ENCODE assay signal across 1 cellular context in genomic region chr2:231957913-231958763, GRCh38.
TF ChIP-seq lines count a peak whose summit lies in the region.

No MANE protein-coding gene starts in this region.

TF ChIP-seq in HepG2, 621 proteins besides CTCF, POLR2A, EP300 and RAD21 (continued from another document and continues in another):
- TF ChIP-seq, protein P1, sequence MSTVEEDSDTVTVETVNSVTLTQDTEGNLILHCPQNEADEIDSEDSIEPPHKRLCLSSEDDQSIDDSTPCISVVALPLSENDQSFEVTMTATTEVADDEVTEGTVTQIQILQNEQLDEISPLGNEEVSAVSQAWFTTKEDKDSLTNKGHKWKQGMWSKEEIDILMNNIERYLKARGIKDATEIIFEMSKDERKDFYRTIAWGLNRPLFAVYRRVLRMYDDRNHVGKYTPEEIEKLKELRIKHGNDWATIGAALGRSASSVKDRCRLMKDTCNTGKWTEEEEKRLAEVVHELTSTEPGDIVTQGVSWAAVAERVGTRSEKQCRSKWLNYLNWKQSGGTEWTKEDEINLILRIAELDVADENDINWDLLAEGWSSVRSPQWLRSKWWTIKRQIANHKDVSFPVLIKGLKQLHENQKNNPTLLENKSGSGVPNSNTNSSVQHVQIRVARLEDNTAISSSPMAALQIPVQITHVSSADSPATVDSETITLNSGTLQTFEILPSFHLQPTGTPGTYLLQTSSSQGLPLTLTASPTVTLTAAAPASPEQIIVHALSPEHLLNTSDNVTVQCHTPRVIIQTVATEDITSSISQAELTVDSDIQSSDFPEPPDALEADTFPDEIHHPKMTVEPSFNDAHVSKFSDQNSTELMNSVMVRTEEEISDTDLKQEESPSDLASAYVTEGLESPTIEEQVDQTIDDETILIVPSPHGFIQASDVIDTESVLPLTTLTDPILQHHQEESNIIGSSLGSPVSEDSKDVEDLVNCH (CRISPR knock-in tag; IDR thresholded peaks at IDR 0.05), result no peak
- TF ChIP-seq ZSCAN12 (CRISPR knock-in tag; IDR thresholded peaks at IDR 0.05) (no peak), ZNF12 (CRISPR knock-in tag; IDR thresholded peaks at IDR 0.05) (peak; percentile 28; the same call in 1 of the 2 replicates), DPF2 (CRISPR knock-in tag; IDR thresholded peaks at IDR 0.05; ENCODE audit: borderline replicate concordance, low read depth) (0 out of 2 replicates have a peak, but pooled peaks have one; percentile 31), SMARCC2 (IDR thresholded peaks at IDR 0.05) (no peak), ZNF768 (CRISPR knock-in tag; IDR thresholded peaks at IDR 0.05) (no peak), TBX3 (IDR thresholded peaks at IDR 0.05; ENCODE audit: borderline replicate concordance) (peak; percentile 58; the same call in 1 of the 2 replicates), ZNF143 (CRISPR knock-in tag; IDR thresholded peaks at IDR 0.05) (no peak), TCF7L2 (IDR thresholded peaks at IDR 0.05; ENCODE audit: low read depth, low read length) (no peak), HMGXB3 (CRISPR knock-in tag; IDR thresholded peaks at IDR 0.05; ENCODE audit: borderline replicate concordance) (peak; percentile 77; the same call in 1 of the 2 replicates), MXI1 (IDR thresholded peaks at IDR 0.05; ENCODE audit: borderline replicate concordance, low read depth, low read length) (no peak), SIX4 (CRISPR knock-in tag; IDR thresholded peaks at IDR 0.05) (no peak), ZNF777 (CRISPR knock-in tag; IDR thresholded peaks at IDR 0.05) (no peak), MBD4 (IDR thresholded peaks at IDR 0.05; ENCODE audit: borderline replicate concordance, low read length) (no peak), KMT2B (CRISPR knock-in tag; IDR thresholded peaks at IDR 0.05) (no peak), ZC3H4 (CRISPR knock-in tag; IDR thresholded peaks at IDR 0.05; ENCODE audit: borderline replicate concordance) (no peak), CEBPG (CRISPR knock-in tag; IDR thresholded peaks at IDR 0.05) (peak; percentile 84), SOX6 (IDR thresholded peaks at IDR 0.05) (no peak), SOX6 (CRISPR knock-in tag; IDR thresholded peaks at IDR 0.05) (peak; percentile 59), NFYC (CRISPR knock-in tag; IDR thresholded peaks at IDR 0.05) (no peak), PTBP1 (IDR thresholded peaks at IDR 0.05; ENCODE audit: low read depth, low read length, poor library complexity, severe bottlenecking) (no peak), SSRP1 (CRISPR knock-in tag; IDR thresholded peaks at IDR 0.05) (no peak; the same call in 1 of the 2 replicates), NCOR1 (IDR thresholded peaks at IDR 0.05; ENCODE audit: borderline replicate concordance, low read length) (no peak; the same call in 1 of the 2 replicates), NR3C1 (CRISPR knock-in tag; IDR thresholded peaks at IDR 0.05) (no peak), NAIF1 (CRISPR knock-in tag; IDR thresholded peaks at IDR 0.05; ENCODE audit: borderline replicate concordance) (no peak), ZNF577 (CRISPR knock-in tag; IDR thresholded peaks at IDR 0.05; ENCODE audit: borderline replicate concordance, low read depth) (no peak), ZNF543 (CRISPR knock-in tag; IDR thresholded peaks at IDR 0.05) (no peak), GATAD2A (CRISPR knock-in tag; IDR thresholded peaks at IDR 0.05) (peak; percentile 99), GLI4 (CRISPR knock-in tag; IDR thresholded peaks at IDR 0.05; ENCODE audit: borderline replicate concordance) (peak; percentile 79; the same call in 1 of the 2 replicates), SMC3 (IDR thresholded peaks at IDR 0.05; ENCODE audit: low read length) (no peak), RBM22 (optimal IDR thresholded peaks at IDR 0.05; ENCODE audit: low read length) (no peak), ZNF781 (CRISPR knock-in tag; IDR thresholded peaks at IDR 0.05; ENCODE audit: borderline replicate concordance, not compliant biosample characterization) (no peak), ARID5B (CRISPR knock-in tag; IDR thresholded peaks at IDR 0.05) (peak; percentile 90)
- TF ChIP-seq, protein P2, sequence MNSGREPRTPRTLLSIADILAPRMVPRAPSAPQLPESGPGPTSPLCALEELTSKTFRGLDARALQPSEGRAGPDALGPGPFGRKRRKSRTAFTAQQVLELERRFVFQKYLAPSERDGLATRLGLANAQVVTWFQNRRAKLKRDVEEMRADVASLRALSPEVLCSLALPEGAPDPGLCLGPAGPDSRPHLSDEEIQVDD (CRISPR knock-in tag; IDR thresholded peaks at IDR 0.05; ENCODE audit: borderline replicate concordance), result no peak
- TF ChIP-seq, protein P3, sequence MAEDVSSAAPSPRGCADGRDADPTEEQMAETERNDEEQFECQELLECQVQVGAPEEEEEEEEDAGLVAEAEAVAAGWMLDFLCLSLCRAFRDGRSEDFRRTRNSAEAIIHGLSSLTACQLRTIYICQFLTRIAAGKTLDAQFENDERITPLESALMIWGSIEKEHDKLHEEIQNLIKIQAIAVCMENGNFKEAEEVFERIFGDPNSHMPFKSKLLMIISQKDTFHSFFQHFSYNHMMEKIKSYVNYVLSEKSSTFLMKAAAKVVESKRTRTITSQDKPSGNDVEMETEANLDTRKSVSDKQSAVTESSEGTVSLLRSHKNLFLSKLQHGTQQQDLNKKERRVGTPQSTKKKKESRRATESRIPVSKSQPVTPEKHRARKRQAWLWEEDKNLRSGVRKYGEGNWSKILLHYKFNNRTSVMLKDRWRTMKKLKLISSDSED (CRISPR knock-in tag; IDR thresholded peaks at IDR 0.05), result no peak
- TF ChIP-seq, protein P4, sequence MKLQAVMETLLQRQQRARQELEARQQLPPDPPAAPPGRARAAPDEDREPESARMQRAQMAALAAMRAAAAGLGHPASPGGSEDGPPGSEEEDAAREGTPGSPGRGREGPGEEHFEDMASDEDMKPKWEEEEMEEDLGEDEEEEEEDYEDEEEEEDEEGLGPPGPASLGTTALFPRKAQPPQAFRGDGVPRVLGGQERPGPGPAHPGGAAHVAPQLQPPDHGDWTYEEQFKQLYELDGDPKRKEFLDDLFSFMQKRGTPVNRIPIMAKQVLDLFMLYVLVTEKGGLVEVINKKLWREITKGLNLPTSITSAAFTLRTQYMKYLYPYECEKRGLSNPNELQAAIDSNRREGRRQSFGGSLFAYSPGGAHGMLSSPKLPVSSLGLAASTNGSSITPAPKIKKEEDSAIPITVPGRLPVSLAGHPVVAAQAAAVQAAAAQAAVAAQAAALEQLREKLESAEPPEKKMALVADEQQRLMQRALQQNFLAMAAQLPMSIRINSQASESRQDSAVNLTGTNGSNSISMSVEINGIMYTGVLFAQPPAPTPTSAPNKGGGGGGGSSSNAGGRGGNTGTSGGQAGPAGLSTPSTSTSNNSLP (IDR thresholded peaks at IDR 0.05; ENCODE audit: low read depth, low read length), result 0 out of 2 replicates have a peak, but pooled peaks have one; percentile 19
- TF ChIP-seq, protein P5, sequence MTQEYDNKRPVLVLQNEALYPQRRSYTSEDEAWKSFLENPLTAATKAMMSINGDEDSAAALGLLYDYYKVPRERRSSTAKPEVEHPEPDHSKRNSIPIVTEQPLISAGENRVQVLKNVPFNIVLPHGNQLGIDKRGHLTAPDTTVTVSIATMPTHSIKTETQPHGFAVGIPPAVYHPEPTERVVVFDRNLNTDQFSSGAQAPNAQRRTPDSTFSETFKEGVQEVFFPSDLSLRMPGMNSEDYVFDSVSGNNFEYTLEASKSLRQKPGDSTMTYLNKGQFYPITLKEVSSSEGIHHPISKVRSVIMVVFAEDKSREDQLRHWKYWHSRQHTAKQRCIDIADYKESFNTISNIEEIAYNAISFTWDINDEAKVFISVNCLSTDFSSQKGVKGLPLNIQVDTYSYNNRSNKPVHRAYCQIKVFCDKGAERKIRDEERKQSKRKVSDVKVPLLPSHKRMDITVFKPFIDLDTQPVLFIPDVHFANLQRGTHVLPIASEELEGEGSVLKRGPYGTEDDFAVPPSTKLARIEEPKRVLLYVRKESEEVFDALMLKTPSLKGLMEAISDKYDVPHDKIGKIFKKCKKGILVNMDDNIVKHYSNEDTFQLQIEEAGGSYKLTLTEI (CRISPR knock-in tag; conservative IDR thresholded peaks at IDR 0.05), result no peak
- TF ChIP-seq, protein P6, sequence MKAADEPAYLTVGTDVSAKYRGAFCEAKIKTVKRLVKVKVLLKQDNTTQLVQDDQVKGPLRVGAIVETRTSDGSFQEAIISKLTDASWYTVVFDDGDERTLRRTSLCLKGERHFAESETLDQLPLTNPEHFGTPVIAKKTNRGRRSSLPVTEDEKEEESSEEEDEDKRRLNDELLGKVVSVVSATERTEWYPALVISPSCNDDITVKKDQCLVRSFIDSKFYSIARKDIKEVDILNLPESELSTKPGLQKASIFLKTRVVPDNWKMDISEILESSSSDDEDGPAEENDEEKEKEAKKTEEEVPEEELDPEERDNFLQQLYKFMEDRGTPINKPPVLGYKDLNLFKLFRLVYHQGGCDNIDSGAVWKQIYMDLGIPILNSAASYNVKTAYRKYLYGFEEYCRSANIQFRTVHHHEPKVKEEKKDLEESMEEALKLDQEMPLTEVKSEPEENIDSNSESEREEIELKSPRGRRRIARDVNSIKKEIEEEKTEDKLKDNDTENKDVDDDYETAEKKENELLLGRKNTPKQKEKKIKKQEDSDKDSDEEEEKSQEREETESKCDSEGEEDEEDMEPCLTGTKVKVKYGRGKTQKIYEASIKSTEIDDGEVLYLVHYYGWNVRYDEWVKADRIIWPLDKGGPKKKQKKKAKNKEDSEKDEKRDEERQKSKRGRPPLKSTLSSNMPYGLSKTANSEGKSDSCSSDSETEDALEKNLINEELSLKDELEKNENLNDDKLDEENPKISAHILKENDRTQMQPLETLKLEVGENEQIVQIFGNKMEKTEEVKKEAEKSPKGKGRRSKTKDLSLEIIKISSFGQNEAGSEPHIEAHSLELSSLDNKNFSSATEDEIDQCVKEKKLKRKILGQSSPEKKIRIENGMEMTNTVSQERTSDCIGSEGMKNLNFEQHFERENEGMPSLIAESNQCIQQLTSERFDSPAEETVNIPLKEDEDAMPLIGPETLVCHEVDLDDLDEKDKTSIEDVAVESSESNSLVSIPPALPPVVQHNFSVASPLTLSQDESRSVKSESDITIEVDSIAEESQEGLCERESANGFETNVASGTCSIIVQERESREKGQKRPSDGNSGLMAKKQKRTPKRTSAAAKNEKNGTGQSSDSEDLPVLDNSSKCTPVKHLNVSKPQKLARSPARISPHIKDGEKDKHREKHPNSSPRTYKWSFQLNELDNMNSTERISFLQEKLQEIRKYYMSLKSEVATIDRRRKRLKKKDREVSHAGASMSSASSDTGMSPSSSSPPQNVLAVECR (CRISPR knock-in tag; IDR thresholded peaks at IDR 0.05; ENCODE audit: borderline replicate concordance), result no peak; the same call in 1 of the 2 replicates
